25 cellular contexts compared by ENCODE assay signal in the genomic region with DNA sequence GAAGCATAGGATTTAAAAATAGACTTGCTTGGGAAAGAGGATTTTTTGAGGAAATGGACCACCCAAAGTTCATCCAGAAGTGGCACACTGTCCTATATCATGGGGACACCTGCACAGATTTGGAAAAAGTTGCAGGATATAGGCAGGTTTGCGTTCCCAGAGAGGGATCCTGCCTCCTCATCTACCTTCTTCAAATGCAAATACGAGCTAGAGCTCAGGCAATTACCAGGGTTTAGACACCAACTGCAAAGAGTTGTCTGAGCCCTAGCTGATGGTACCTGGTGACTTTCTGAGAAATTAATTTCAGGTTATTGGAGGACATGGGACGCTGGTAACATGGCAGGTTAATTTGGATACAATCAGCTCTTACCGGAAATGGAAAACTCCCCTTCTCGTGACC.
"Had no signal": no experiment of that assay in that cellular context is flagged by ENCODE, and none has a peak within 500 bp of the region (broad histone marks: within the 10 kb centered on the region; RNA-seq: fewer than 3 reads in every experiment).

No MANE protein-coding gene starts in this region.

- H3K27ac ChIP-seq: colonic mucosa, coronary artery, dorsolateral prefrontal cortex, epithelial cell of prostate, esophagus muscularis mucosa, esophagus squamous epithelium, foreskin keratinocyte, gastrocnemius medialis, gastroesophageal sphincter, heart left ventricle, heart right ventricle had no signal

- H3K9me3 Mint-ChIP-seq: dendritic cell treated with granulocyte-macrophage colony-stimulating factor and Interleukin-4, amounts not matched to agents 40 ng/mL and 50 ng/mL, for 4 days; endodermal cell had no signal

- H3K36me3 ChIP-seq: colonic mucosa, esophagus muscularis mucosa, esophagus squamous epithelium, gastrocnemius medialis, gastroesophageal sphincter, heart left ventricle, heart right ventricle had no signal

- H3K27me3 Mint-ChIP-seq: dendritic cell treated with granulocyte-macrophage colony-stimulating factor and Interleukin-4, amounts not matched to agents 40 ng/mL and 50 ng/mL, for 4 days; effector memory CD8-positive, alpha-beta T cell had no signal

- H3K27me3 ChIP-seq: colonic mucosa, dorsolateral prefrontal cortex, esophagus muscularis mucosa, esophagus squamous epithelium, foreskin keratinocyte, gastrocnemius medialis, gastroesophageal sphincter, heart left ventricle, heart right ventricle had no signal

- H3K4me3 Mint-ChIP-seq: dendritic cell treated with granulocyte-macrophage colony-stimulating factor and Interleukin-4, amounts not matched to agents 40 ng/mL and 50 ng/mL, for 4 days; effector memory CD8-positive, alpha-beta T cell; endodermal cell had no signal

- H3K4me3 ChIP-seq: colonic mucosa, coronary artery, dorsolateral prefrontal cortex, esophagus muscularis mucosa, esophagus squamous epithelium, gastrocnemius medialis, gastroesophageal sphincter, heart left ventricle, heart right ventricle had no signal

- ATAC-seq: effector memory CD8-positive, alpha-beta T cell; esophagus mucosa; foreskin keratinocyte; gastrocnemius medialis; gastroesophageal sphincter; heart left ventricle; heart right ventricle had no signal

- DNase-seq: colonic mucosa; cortex of kidney; dermis blood vessel endothelial cell; dorsolateral prefrontal cortex; effector CD4-positive, alpha-beta T cell; effector CD8-positive, alpha-beta T cell; effector memory CD4-positive, alpha-beta T cell; effector memory CD8-positive, alpha-beta T cell; endodermal cell; erythroblast; esophagus squamous epithelium; foreskin fibroblast; foreskin keratinocyte; foreskin melanocyte; gastrocnemius medialis; glutamatergic neuron; head of caudate nucleus; heart left ventricle; heart right ventricle had no signal

- H3K27ac Mint-ChIP-seq: dendritic cell treated with granulocyte-macrophage colony-stimulating factor and Interleukin-4, amounts not matched to agents 40 ng/mL and 50 ng/mL, for 4 days; effector memory CD8-positive, alpha-beta T cell; endodermal cell had no signal

- H3K4me1 ChIP-seq: colonic mucosa, esophagus squamous epithelium, foreskin keratinocyte, gastrocnemius medialis, heart left ventricle, heart right ventricle had no signal

- H3K9me3 ChIP-seq: colonic mucosa, esophagus muscularis mucosa, esophagus squamous epithelium, gastrocnemius medialis, gastroesophageal sphincter, heart left ventricle, heart right ventricle had no signal
